1 cellular context compared by ENCODE assay signal in genomic region chr22:23180893-23181762, GRCh38.
TF ChIP-seq lines count a peak whose summit lies in the region.

No MANE protein-coding gene starts in this region.

TF ChIP-seq in HepG2, 621 proteins besides CTCF, POLR2A, EP300 and RAD21 (continued from another document and continues in another):
- TF ChIP-seq ZNF567 (CRISPR knock-in tag; IDR thresholded peaks at IDR 0.05; ENCODE audit: borderline replicate concordance), result no peak
- no peak for TF ChIP-seq MNT (IDR thresholded peaks at IDR 0.05)
- no peak for TF ChIP-seq TERF1 (CRISPR knock-in tag; IDR thresholded peaks at IDR 0.05)
- TF ChIP-seq ZNF513 (CRISPR knock-in tag; conservative IDR thresholded peaks at IDR 0.05), result no peak
- TF ChIP-seq STAG1 (CRISPR knock-in tag; IDR thresholded peaks at IDR 0.05), result no peak
- no peak for TF ChIP-seq GPN1 (CRISPR knock-in tag; IDR thresholded peaks at IDR 0.05; ENCODE audit: borderline replicate concordance)
- TF ChIP-seq RORA (CRISPR knock-in tag; IDR thresholded peaks at IDR 0.05), result no peak
- no peak for TF ChIP-seq ZNF354B (CRISPR knock-in tag; IDR thresholded peaks at IDR 0.05)
- TF ChIP-seq SAP130 (CRISPR knock-in tag; IDR thresholded peaks at IDR 0.05; ENCODE audit: low read depth), result peak; percentile 9; the same call in 1 of the 2 replicates
- TF ChIP-seq KLF9 (CRISPR knock-in tag; IDR thresholded peaks at IDR 0.05; ENCODE audit: low read depth), result no peak
- no peak for TF ChIP-seq IKZF5 (CRISPR knock-in tag; IDR thresholded peaks at IDR 0.05)
- TF ChIP-seq ZNF687 (CRISPR knock-in tag; IDR thresholded peaks at IDR 0.05), result peak; percentile 79
- no peak for TF ChIP-seq GATAD1 (CRISPR knock-in tag; IDR thresholded peaks at IDR 0.05)
- TF ChIP-seq PLSCR1 (CRISPR knock-in tag; IDR thresholded peaks at IDR 0.05; ENCODE audit: borderline replicate concordance), result no peak
- TF ChIP-seq ZNF329 (CRISPR knock-in tag; IDR thresholded peaks at IDR 0.05; ENCODE audit: low read depth), result no peak
- TF ChIP-seq ZNF83 (CRISPR knock-in tag; IDR thresholded peaks at IDR 0.05; ENCODE audit: borderline replicate concordance), result peak; percentile 82; the same call in 1 of the 2 replicates
- TF ChIP-seq FIP1L1 (IDR thresholded peaks at IDR 0.05; ENCODE audit: borderline replicate concordance, insufficient read depth, low read depth, low read length), result no peak
- TF ChIP-seq NR2F2 (IDR thresholded peaks at IDR 0.05; ENCODE audit: borderline replicate concordance, low read depth), result no peak
- TF ChIP-seq ZNF333 (CRISPR knock-in tag; IDR thresholded peaks at IDR 0.05; ENCODE audit: borderline replicate concordance), result no peak
- TF ChIP-seq SATB2 (CRISPR knock-in tag; IDR thresholded peaks at IDR 0.05), result no peak
- TF ChIP-seq FOXK1 (CRISPR knock-in tag; IDR thresholded peaks at IDR 0.05; ENCODE audit: borderline replicate concordance, low read depth), result no peak
- no peak for TF ChIP-seq PITX1 (CRISPR knock-in tag; IDR thresholded peaks at IDR 0.05)
- TF ChIP-seq ZNF737 (CRISPR knock-in tag; IDR thresholded peaks at IDR 0.05; ENCODE audit: borderline replicate concordance), result no peak
- TF ChIP-seq NR0B2 (CRISPR knock-in tag; IDR thresholded peaks at IDR 0.05), result no peak
- TF ChIP-seq NCOA5 (CRISPR knock-in tag; IDR thresholded peaks at IDR 0.05), result no peak
- no peak for TF ChIP-seq SMARCC2 (IDR thresholded peaks at IDR 0.05)
- no peak for TF ChIP-seq ZNF549 (CRISPR knock-in tag; IDR thresholded peaks at IDR 0.05)
- no peak for TF ChIP-seq CREB1 (IDR thresholded peaks at IDR 0.05)
- no peak for TF ChIP-seq CREB1 (CRISPR knock-in tag; IDR thresholded peaks at IDR 0.05)
- no peak for TF ChIP-seq HCFC1 (IDR thresholded peaks at IDR 0.05; ENCODE audit: low read depth, low read length)
- no peak for TF ChIP-seq ZNF670 (CRISPR knock-in tag; IDR thresholded peaks at IDR 0.05; ENCODE audit: borderline replicate concordance)
- TF ChIP-seq ZNF431 (CRISPR knock-in tag; IDR thresholded peaks at IDR 0.05; ENCODE audit: borderline replicate concordance, low read depth), result no peak
- no peak for TF ChIP-seq CBFB (CRISPR knock-in tag; IDR thresholded peaks at IDR 0.05)
- TF ChIP-seq ZNF281 (CRISPR knock-in tag; IDR thresholded peaks at IDR 0.05; ENCODE audit: borderline replicate concordance), result peak; percentile 3; the same call in 1 of the 2 replicates
- TF ChIP-seq MYNN (CRISPR knock-in tag; IDR thresholded peaks at IDR 0.05; ENCODE audit: low read depth), result no peak
- no peak for TF ChIP-seq ZNF800 (CRISPR knock-in tag; IDR thresholded peaks at IDR 0.05)
- TF ChIP-seq ZNF362 (CRISPR knock-in tag; IDR thresholded peaks at IDR 0.05; ENCODE audit: borderline replicate concordance), result no peak
- no peak for TF ChIP-seq ELK4 (CRISPR knock-in tag; IDR thresholded peaks at IDR 0.05; ENCODE audit: borderline replicate concordance)
- TF ChIP-seq NFKB2 (CRISPR knock-in tag; IDR thresholded peaks at IDR 0.05; ENCODE audit: borderline replicate concordance), result 0 out of 2 replicates have a peak, but pooled peaks have one; percentile 44
- 0 out of 2 replicates have a peak, but pooled peaks have one; percentile 33 for TF ChIP-seq RBFOX2 (IDR thresholded peaks at IDR 0.05; ENCODE audit: low read depth, low read length)
- TF ChIP-seq ZNF883 (CRISPR knock-in tag; IDR thresholded peaks at IDR 0.05; ENCODE audit: not compliant biosample characterization), result no peak
- TF ChIP-seq NBN (conservative IDR thresholded peaks at IDR 0.05), result no peak
- no peak for TF ChIP-seq ZNF10 (CRISPR knock-in tag; IDR thresholded peaks at IDR 0.05; ENCODE audit: borderline replicate concordance, low read depth)
- no peak for TF ChIP-seq MIER3 (CRISPR knock-in tag; IDR thresholded peaks at IDR 0.05; ENCODE audit: borderline replicate concordance)
- TF ChIP-seq XRCC5 (optimal IDR thresholded peaks at IDR 0.05; ENCODE audit: low read length), result no peak
- TF ChIP-seq HMG20A (CRISPR knock-in tag; IDR thresholded peaks at IDR 0.05; ENCODE audit: borderline replicate concordance), result no peak
- no peak; the same call in 1 of the 2 replicates for TF ChIP-seq HDAC1 (CRISPR knock-in tag; IDR thresholded peaks at IDR 0.05)
- no peak for TF ChIP-seq MIXL1 (CRISPR knock-in tag; IDR thresholded peaks at IDR 0.05)
- TF ChIP-seq NFKBIZ (CRISPR knock-in tag; IDR thresholded peaks at IDR 0.05), result no peak
- no peak for TF ChIP-seq PAF1 (CRISPR knock-in tag; IDR thresholded peaks at IDR 0.05)
